In genomic region chr12:81412940-81413339, GRCh38 we compare ENCODE assay signal across 29 cellular contexts.
"Had no signal": no experiment of that assay in that cellular context is flagged by ENCODE, and none has a peak within 500 bp of the region (broad histone marks: within the 10 kb centered on the region; RNA-seq: fewer than 3 reads in every experiment).

No MANE protein-coding gene starts in this region.

- FAIRE-seq: bronchial epithelial cell, TTC549 had no signal

- H3K27me3 ChIP-seq: ascending aorta, cardiac muscle cell had no signal

- H3K4me3 ChIP-seq: ascending aorta, cardiac muscle cell had no signal

- ATAC-seq: activated CD8-positive, alpha-beta memory T cell treated with anti-CD3 and anti-CD28 coated beads, Interleukin-2, amount 10 ng/mL, durations not matched to agents 7 days and 5 days; activated CD8-positive, alpha-beta T cell treated with anti-CD3 and anti-CD28 coated beads, Interleukin-2, amount 10 ng/mL, durations not matched to agents 7 days and 5 days; activated naive CD8-positive, alpha-beta T cell treated with anti-CD3 and anti-CD28 coated beads, Interleukin-2, amount 50 U/mL, for 24 hours had no signal

- DNase-seq: activated B cell treated with CpG ODN at 0.5 μM for 24 hours; activated CD4-positive, alpha-beta memory T cell treated with anti-CD3 and anti-CD28 coated beads, Interleukin-2, amount 10 ng/mL, durations not matched to agents 7 days and 5 days; activated CD4-positive, alpha-beta T cell treated with anti-CD3 and anti-CD28 coated beads for 48 hours; activated CD4-positive, alpha-beta T cell treated with anti-CD3 and anti-CD28 coated beads, Interleukin-2, amount 10 ng/mL, durations not matched to agents 7 days and 5 days; activated CD4-positive, alpha-beta T cell treated with anti-CD3 and anti-CD28 coated beads, Interleukin-2, amount 50 U/mL, for 48 hours; activated CD4-positive, CD25-positive, alpha-beta regulatory T cell treated with anti-CD3 and anti-CD28 coated beads, Interleukin-2, amount 50 U/mL, for 72 hours; activated CD8-positive, alpha-beta memory T cell treated with anti-CD3 and anti-CD28 coated beads for 24 hours; activated CD8-positive, alpha-beta memory T cell treated with anti-CD3 and anti-CD28 coated beads, Interleukin-2, amount 10 ng/mL, durations not matched to agents 7 days and 5 days; activated CD8-positive, alpha-beta memory T cell treated with anti-CD3 and anti-CD28 coated beads, Interleukin-2, amount 50 U/mL, for 48 hours; activated CD8-positive, alpha-beta T cell treated with anti-CD3 and anti-CD28 coated beads, Interleukin-2, amount 10 ng/mL, durations not matched to agents 7 days and 5 days; activated effector memory CD4-positive, alpha-beta T cell treated with Interleukin-2 at 50 U/mL for 16 hours; activated gamma-delta T cell; activated naive CD4-positive, alpha-beta T cell treated with anti-CD3 and anti-CD28 coated beads, Interleukin-2, amount 10 ng/mL, durations not matched to agents 7 days and 5 days; activated naive CD4-positive, alpha-beta T cell treated with Interleukin-2 at 50 U/mL for 16 hours; activated naive CD8-positive, alpha-beta T cell treated with anti-CD3 and anti-CD28 coated beads, Interleukin-2, amount 10 ng/mL, durations not matched to agents 7 days and 5 days; activated naive CD8-positive, alpha-beta T cell treated with anti-CD3 and anti-CD28 coated beads, Interleukin-2, amount 50 U/mL, for 24 hours; activated T-cell treated with anti-CD3 and anti-CD28 coated beads, Interleukin-2, amount 50 U/mL, for 24 hours; activated T-cell treated with anti-CD3 and anti-CD28 coated beads, Interleukin-2, amount 50 U/mL, for 48 hours; amygdala; anterior cingulate cortex; caudate nucleus; cerebellar nuclear complex; T-helper 2 cell; T-helper 9 cell had no signal

- H3K27ac ChIP-seq: ascending aorta, cardiac muscle cell, VCaP had no signal

- H3K36me3 ChIP-seq: ascending aorta, cardiac muscle cell had no signal

- H3K4me1 ChIP-seq: ascending aorta had no signal
